30 cellular contexts compared by ENCODE assay signal in the genomic region with DNA sequence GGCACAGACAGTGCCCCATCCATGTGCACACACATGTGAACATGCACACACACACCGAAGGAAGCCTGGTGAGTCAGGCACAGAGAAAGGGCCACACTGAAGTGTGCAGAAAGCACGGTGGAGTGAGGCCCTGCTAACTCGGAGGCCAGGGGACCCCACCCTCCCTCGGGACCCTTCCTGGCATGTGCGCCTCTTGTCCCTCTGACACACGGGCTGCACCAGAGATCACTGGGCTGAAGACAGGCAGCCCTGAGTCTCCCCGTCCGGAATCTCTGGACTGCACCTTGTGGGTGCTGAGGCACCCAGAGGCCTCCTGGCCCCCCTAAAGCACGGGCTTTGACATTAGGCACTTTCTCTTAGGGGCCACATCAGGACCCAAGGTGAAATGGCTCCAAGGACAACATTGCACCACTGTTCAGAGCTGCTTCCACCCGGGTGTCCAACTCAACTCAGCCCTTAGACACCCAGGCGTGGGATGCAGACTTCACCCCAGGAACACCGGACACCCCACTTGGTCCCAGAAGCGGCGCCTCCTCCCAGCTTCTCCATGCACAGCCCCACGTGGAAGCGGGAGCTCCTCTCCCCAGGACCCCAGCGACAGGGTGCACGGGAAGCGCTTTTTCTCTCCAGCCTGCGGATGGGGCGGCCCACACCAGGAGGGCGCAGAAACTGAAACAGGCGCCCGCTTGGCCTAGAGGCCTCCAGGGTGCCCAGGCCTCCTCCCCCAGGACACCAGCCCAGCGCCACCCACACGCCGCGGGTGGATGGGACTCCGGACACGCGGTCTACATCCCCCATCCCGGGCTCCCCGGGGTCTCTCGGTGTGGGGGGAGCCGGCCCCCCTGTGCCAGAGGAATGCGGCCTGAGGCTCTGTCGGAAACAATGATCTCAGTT.
"Had no signal": no experiment of that assay in that cellular context is flagged by ENCODE, and none has a peak within 500 bp of the region (broad histone marks: within the 10 kb centered on the region; RNA-seq: fewer than 3 reads in every experiment).

No MANE protein-coding gene starts in this region.

- H3K4me3 Mint-ChIP-seq: activated naive CD4-positive, alpha-beta T cell treated with anti-CD3 and anti-CD28 coated beads, Interleukin-2, amount 50 U/mL, for 24 hours; activated naive CD8-positive, alpha-beta T cell treated with anti-CD3 and anti-CD28 coated beads, Interleukin-2, amount 50 U/mL, for 24 hours; central memory CD8-positive, alpha-beta T cell; naive thymus-derived CD4-positive, alpha-beta T cell; stimulated activated effector memory CD8-positive, alpha-beta T cell treated with anti-CD3 and anti-CD28 coated beads, Interleukin-12 subunit alpha, Interleukin-12 subunit beta, amount 100 ng/mL, for 72 hours; T-helper 1 cell treated with Interleukin-12 subunit alpha and Interleukin-12 subunit beta and Interleukin-4 antibody, amounts not matched to agents 30 μg/mL and 1 μg/mL, for 36 hours had no signal

- H3K36me3 Mint-ChIP-seq: stimulated activated effector memory CD8-positive, alpha-beta T cell treated with anti-CD3 and anti-CD28 coated beads, Interleukin-12 subunit alpha, Interleukin-12 subunit beta, amount 100 ng/mL, for 72 hours had no signal

- H3K4me3 ChIP-seq: pancreas, prostate gland, skin epidermis, suprapubic skin, tibial artery had no signal

- H3K4me1 ChIP-seq: pancreas, prostate gland, suprapubic skin, tibial artery had no signal

- H3K27me3 ChIP-seq: pancreas, suprapubic skin, tibial artery had no signal

- DNase-seq: activated CD4-positive, alpha-beta T cell treated with anti-CD3 and anti-CD28 coated beads for 48 hours; activated CD4-positive, alpha-beta T cell treated with anti-CD3 and anti-CD28 coated beads, Interleukin-2, amount 50 U/mL, for 48 hours; activated naive CD8-positive, alpha-beta T cell treated with anti-CD3 and anti-CD28 coated beads, Interleukin-2, amount 50 U/mL, for 24 hours; amygdala; effector CD8-positive, alpha-beta T cell; glutamatergic neuron; left cardiac atrium; midbrain; naive thymus-derived CD4-positive, alpha-beta T cell; nucleus accumbens; retina; stimulated activated CD4-positive, alpha-beta T cell treated with anti-CD3 and anti-CD28 coated beads, Interleukin-4, amount 100 ng/mL, for 24 hours; T1000; tibial artery; WERI-Rb-1 had no signal

- H3K4me1 Mint-ChIP-seq: activated naive CD4-positive, alpha-beta T cell treated with anti-CD3 and anti-CD28 coated beads, Interleukin-2, amount 50 U/mL, for 24 hours; activated naive CD8-positive, alpha-beta T cell treated with anti-CD3 and anti-CD28 coated beads, Interleukin-2, amount 50 U/mL, for 24 hours; central memory CD8-positive, alpha-beta T cell; naive thymus-derived CD4-positive, alpha-beta T cell; stimulated activated effector memory CD8-positive, alpha-beta T cell treated with anti-CD3 and anti-CD28 coated beads, Interleukin-12 subunit alpha, Interleukin-12 subunit beta, amount 100 ng/mL, for 72 hours had no signal

- ATAC-seq: activated CD4-positive, CD25-positive, alpha-beta regulatory T cell treated with anti-CD3 and anti-CD28 coated beads, Interleukin-2, amount 50 U/mL, for 24 hours; activated naive CD8-positive, alpha-beta T cell treated with anti-CD3 and anti-CD28 coated beads, Interleukin-2, amount 50 U/mL, for 24 hours; left cardiac atrium; naive thymus-derived CD4-positive, alpha-beta T cell; pancreas; sciatic nerve; stimulated activated effector memory CD8-positive, alpha-beta T cell treated with anti-CD3 and anti-CD28 coated beads, Interleukin-12 subunit alpha, Interleukin-12 subunit beta, amount 100 ng/mL, for 72 hours had no signal

- H3K9me3 Mint-ChIP-seq: activated T-helper 2 cell treated with anti-CD3 and anti-CD28 coated beads, Interferon-gamma antibody, Interleukin-2, Interleukin-4, amounts not matched to agents 10 μg/mL and 5 μg/mL and 100 μg/mL, durations not matched to agents 14 hours and 24 hours and 36 hours; central memory CD8-positive, alpha-beta T cell; stimulated activated effector memory CD8-positive, alpha-beta T cell treated with anti-CD3 and anti-CD28 coated beads, Interleukin-12 subunit alpha, Interleukin-12 subunit beta, amount 100 ng/mL, for 72 hours; T-helper 1 cell treated with Interleukin-12 subunit alpha and Interleukin-12 subunit beta and Interleukin-4 antibody, amounts not matched to agents 30 μg/mL and 1 μg/mL, for 36 hours had no signal

- H3K27ac Mint-ChIP-seq: activated naive CD4-positive, alpha-beta T cell treated with anti-CD3 and anti-CD28 coated beads, Interleukin-2, amount 50 U/mL, for 24 hours; activated naive CD8-positive, alpha-beta T cell treated with anti-CD3 and anti-CD28 coated beads, Interleukin-2, amount 50 U/mL, for 24 hours; activated T-helper 2 cell treated with anti-CD3 and anti-CD28 coated beads, Interferon-gamma antibody, Interleukin-2, Interleukin-4, amounts not matched to agents 10 μg/mL and 5 μg/mL and 100 μg/mL, durations not matched to agents 14 hours and 24 hours and 36 hours; naive thymus-derived CD4-positive, alpha-beta T cell; stimulated activated effector memory CD8-positive, alpha-beta T cell treated with anti-CD3 and anti-CD28 coated beads, Interleukin-12 subunit alpha, Interleukin-12 subunit beta, amount 100 ng/mL, for 72 hours; T-helper 1 cell treated with Interleukin-12 subunit alpha and Interleukin-12 subunit beta and Interleukin-4 antibody, amounts not matched to agents 30 μg/mL and 1 μg/mL, for 36 hours had no signal

- H3K36me3 ChIP-seq: pancreas, prostate gland, suprapubic skin, tibial artery, WERI-Rb-1 had no signal

- FAIRE-seq: endometrium, frontal cortex, islet of Langerhans, pancreas had no signal

- H3K27ac ChIP-seq: epithelial cell of prostate, pancreas, prostate gland, skin epidermis, suprapubic skin, tibial artery, WERI-Rb-1 had no signal

- H3K9me3 ChIP-seq: pancreas, prostate gland had no signal
